ENCODE assay signal across 7 cellular contexts in genomic region chr3:195859061-195859845, GRCh38. TPM values are rescaled to one million over a fixed set of nuclear protein-coding genes. Genes with fewer than 3 reads are reported as not detected.
DNase-seq lines count a peak whose midpoint lies in the region; ATAC-seq and TF ChIP-seq lines count a peak whose summit lies in the region.

No MANE protein-coding gene starts in this region.

- peak overlapping the region; percentile 13 for H3K27ac ChIP-seq in angular gyrus (ENCODE audit: low read depth, low read length)
- H3K27ac ChIP-seq in hepatocyte, result no peak overlapping the region

- no peak overlapping the region for H3K4me2 ChIP-seq in hepatocyte
- H3K4me2 ChIP-seq in skeletal muscle satellite cell (ENCODE audit: low read length), result peak overlapping the region; percentile 38

- H3K9ac ChIP-seq in skeletal muscle satellite cell (ENCODE audit: low read depth, low read length), result no peak overlapping the region

- H3K4me3 ChIP-seq in hepatocyte, result no peak overlapping the region
- H3K4me3 ChIP-seq in skeletal muscle satellite cell (ENCODE audit: low read length), result no peak overlapping the region

- H3K9me2 ChIP-seq in hepatocyte (replicated peaks; ENCODE audit: insufficient read depth), result no peaks in the 10 kb centered on the region

- DNase-seq in NAMALWA (ENCODE audit: low spot score), result peak; percentile 81
- peak; percentile 72 for DNase-seq in T-helper 9 cell
- peak; percentile 75 for DNase-seq in hepatocyte (ENCODE audit: low spot score)

- H4K20me1 ChIP-seq in hepatocyte (ENCODE audit: insufficient read depth, poor library complexity, severe bottlenecking), result no peaks in the 10 kb centered on the region

- ATAC-seq in HG02642 (IDR thresholded peaks at IDR 0.05; ENCODE audit: poor library complexity, unreplicated experiment), result no peak

- no peaks in the 10 kb centered on the region for H3K36me3 ChIP-seq in hepatocyte (replicated peaks; ENCODE audit: insufficient read depth, low read depth)
- H3K36me3 ChIP-seq in skeletal muscle satellite cell (ENCODE audit: insufficient read depth, low read length), result peaks cover 3% of the 10 kb centered on the region

- TF ChIP-seq CTCF in GM12873 (IDR thresholded peaks at IDR 0.05; ENCODE audit: insufficient read depth, low read depth, low read length, missing control alignments) (peak; percentile 95), hepatocyte (IDR thresholded peaks at IDR 0.05; ENCODE audit: poor library complexity) (peak; percentile 84)

- H3K79me2 ChIP-seq in hepatocyte, result no peaks in the 10 kb centered on the region

- 35% methylated on average over 21 of the region's 21 CpGs for WGBS in hepatocyte (ENCODE audit: low lambda C conversion rate, missing lambda C conversion rate)

- no peak overlapping the region for H2AFZ ChIP-seq in hepatocyte

- no peaks in the 10 kb centered on the region for H3K27me3 ChIP-seq in hepatocyte
- no peaks in the 10 kb centered on the region for H3K27me3 ChIP-seq in skeletal muscle satellite cell (ENCODE audit: control insufficient read depth, insufficient read depth, low read length)

- H3K4me1 ChIP-seq in hepatocyte (ENCODE audit: insufficient read depth) (peaks cover 5% of the 10 kb centered on the region), skeletal muscle satellite cell (ENCODE audit: control insufficient read depth, insufficient read depth, low read length) (peaks cover 10% of the 10 kb centered on the region)

- H3K9me3 ChIP-seq in hepatocyte (ENCODE audit: low read depth) (no peaks in the 10 kb centered on the region), skeletal muscle satellite cell (replicated peaks; ENCODE audit: low read length) (no peaks in the 10 kb centered on the region)

RNA-seq across cellular contexts. Expression of gene MUC4, which starts 47.5 kb away (rescaled TPM):
- total RNA-seq in hepatocyte, result 0.32 and 1.7 TPM in 2 replicates
- 0.89 and 0.94 TPM in 2 replicates for polyA plus RNA-seq in hepatocyte
- not detected in 2 replicates for total RNA-seq in skeletal muscle satellite cell (2012; rRNA removed)

RNA-seq across cellular contexts. Expression of gene TNK2, which starts 49.1 kb away (rescaled TPM):
- total RNA-seq in hepatocyte, result 9.0 and 11.6 TPM in 2 replicates
- 5.9 and 6.7 TPM in 2 replicates for polyA plus RNA-seq in hepatocyte
- 5.6 and 8.1 TPM in 2 replicates for total RNA-seq in skeletal muscle satellite cell (2012; rRNA removed)
